Comparison of ENCODE assay signal across 18 cellular contexts in genomic region chr19:33998302-33998701, GRCh38.
DNase-seq lines count a peak whose midpoint lies in the region; ATAC-seq and TF ChIP-seq lines count a peak whose summit lies in the region.
"Had no signal": no experiment of that assay in that cellular context is flagged by ENCODE, and none has a peak within 500 bp of the region (broad histone marks: within the 10 kb centered on the region; RNA-seq: fewer than 3 reads in every experiment).

No MANE protein-coding gene starts in this region.

- intact Hi-C loops in Panc1 (cut with micrococcal nuclease; ENCODE audit: unreplicated experiment), result loop anchor here (5.0 kb wide), 2 partner anchors 99 to 221 kb away; no protein-coding TSS in a partner anchor

- BruUV-seq in Panc1 (replicated peaks; lab: Mats Ljungman, UMichigan), result no TSS peak

- no peak overlapping the region for H3K27ac Mint-ChIP-seq in activated naive CD4-positive, alpha-beta T cell treated with anti-CD3 and anti-CD28 coated beads, Interleukin-2, amount 10 ng/mL, durations not matched to agents 7 days and 5 days

- H3K36me3 Mint-ChIP-seq in activated naive CD4-positive, alpha-beta T cell treated with anti-CD3 and anti-CD28 coated beads, Interleukin-2, amount 10 ng/mL, durations not matched to agents 7 days and 5 days, result no peaks in the 10 kb centered on the region

- peak overlapping the region; percentile 19; the same call in 1 of the 2 replicates for H3K4me3 ChIP-seq in BE2C (ENCODE audit: low read depth, low read length)
- no peak overlapping the region for H3K4me3 ChIP-seq in H7 (ENCODE audit: insufficient read depth, low read depth, low read length)
- no peak overlapping the region for H3K4me3 ChIP-seq in Panc1 (ENCODE audit: low read depth in 2 of 2, low read length in 2 of 2)
- H3K4me3 ChIP-seq: BLaER1 treated with 17β-estradiol and CSF1 and Interleukin-3, amounts not matched to agents 10 nM and 100 nM had no signal

- no peaks in the 10 kb centered on the region for H3K27me3 Mint-ChIP-seq in activated naive CD4-positive, alpha-beta T cell treated with anti-CD3 and anti-CD28 coated beads, Interleukin-2, amount 10 ng/mL, durations not matched to agents 7 days and 5 days

- CTCF ChIA-PET in Panc1 (lab: Charles Lee), result interaction anchor here (0.5 to 2.2 kb wide), 12 partner anchors 43 to 322 kb away, joined by 3 to 23 read pairs (median 4); partner anchors contain the start of gene KCTD15
- CTCF ChIA-PET in activated naive CD4-positive, alpha-beta T cell treated with anti-CD3 and anti-CD28 coated beads, Interleukin-2, amount 10 ng/mL, durations not matched to agents 7 days and 5 days (lab: Charles Lee), result interaction anchor here (0.6 to 2.3 kb wide), 14 partner anchors 10 to 1591 kb away, joined by 3 to 23 read pairs (median 4); no protein-coding TSS in a partner anchor

- no peak overlapping the region for H3K27ac ChIP-seq in Panc1 (ENCODE audit: low read length)
- H3K27ac ChIP-seq: BLaER1 treated with 17β-estradiol and CSF1 and Interleukin-3, amounts not matched to agents 10 nM and 100 nM; RWPE1 had no signal

- in situ Hi-C loops in Panc1 (cut with HindIII; ENCODE audit: low pct_unique_long_range_greater_than_20kb, low sequenced_read_pairs), result no loop called here
- in situ Hi-C loops in GM13976 (cut with MboI; ENCODE audit: low sequenced_read_pairs, unreplicated experiment), result no loop called here

- H3K4me3 Mint-ChIP-seq in activated naive CD4-positive, alpha-beta T cell treated with anti-CD3 and anti-CD28 coated beads, Interleukin-2, amount 10 ng/mL, durations not matched to agents 7 days and 5 days, result no peak overlapping the region

- no peak; the same call in 1 of the 2 replicates for TF ChIP-seq CTCF in BE2C (IDR thresholded peaks at IDR 0.05; ENCODE audit: low read depth, low read length)
- TF ChIP-seq CTCF in Panc1 (IDR thresholded peaks at IDR 0.05), result no peak; the same call in 1 of the 2 replicates
- no peak for TF ChIP-seq CTCF in GM13976 (IDR thresholded peaks at IDR 0.05; ENCODE audit: borderline replicate concordance, control extremely low read depth, extremely low read depth, insufficient read depth, missing control alignments)

- H3K4me1 Mint-ChIP-seq in activated naive CD4-positive, alpha-beta T cell treated with anti-CD3 and anti-CD28 coated beads, Interleukin-2, amount 10 ng/mL, durations not matched to agents 7 days and 5 days, result no peaks in the 10 kb centered on the region

- H3K27me3 ChIP-seq in BE2C, result peaks cover 6% of the 10 kb centered on the region
- no peaks in the 10 kb centered on the region for H3K27me3 ChIP-seq in H7 (ENCODE audit: control insufficient read depth, insufficient read depth, low read length)
- H3K27me3 ChIP-seq in Panc1 (ENCODE audit: control insufficient read depth, insufficient read depth, low read length), result peaks cover 13% of the 10 kb centered on the region
- H3K27me3 ChIP-seq: BLaER1 treated with 17β-estradiol and CSF1 and Interleukin-3, amounts not matched to agents 10 nM and 100 nM had no signal

- no peaks in the 10 kb centered on the region for H3K9me3 ChIP-seq in BE2C
- no peaks in the 10 kb centered on the region for H3K9me3 ChIP-seq in Panc1 (ENCODE audit: control insufficient read depth, insufficient read depth, low read depth, low read length)

- ATAC-seq in Panc1, result peak; percentile 83
- ATAC-seq: HepG2 had no signal

- H3K4me1 ChIP-seq in BE2C (no peaks in the 10 kb centered on the region), Panc1 (ENCODE audit: control insufficient read depth, insufficient read depth, low read length) (peaks cover 6% of the 10 kb centered on the region)

- peak; percentile 15 for DNase-seq in BE2C
- peak; percentile 17 for DNase-seq in H7
- DNase-seq in Panc1 (ENCODE audit: low read depth, low spot score), result no peak
- peak; percentile 8 for DNase-seq in superior temporal gyrus (ENCODE audit: extremely low spot score)
- DNase-seq in activated naive CD4-positive, alpha-beta T cell treated with anti-CD3 and anti-CD28 coated beads, Interleukin-2, amount 10 ng/mL, durations not matched to agents 7 days and 5 days, result no peak
- no peak for DNase-seq in CD1c-positive myeloid dendritic cell (ENCODE audit: extremely low spot score)
- no peak for DNase-seq in GM13976 (ENCODE audit: low spot score)
- DNase-seq: DMS 273 treated with DMSO at 0.1 percent for 48 hours, GOT3, KG1, NCI-H1048, NCI-H1436 treated with DMSO at 0.1 percent for 48 hours, NCI-H2029 treated with DMSO at 0.1 percent for 48 hours, NCI-H82, T-helper 2 cell had no signal

- H3K36me3 ChIP-seq in BE2C (no peaks in the 10 kb centered on the region), H7 (replicated peaks; ENCODE audit: control insufficient read depth, insufficient read depth, low read length) (no peaks in the 10 kb centered on the region), Panc1 (ENCODE audit: control insufficient read depth, insufficient read depth, low read length) (no peaks in the 10 kb centered on the region)
- H3K36me3 ChIP-seq: BLaER1 treated with 17β-estradiol and CSF1 and Interleukin-3, amounts not matched to agents 10 nM and 100 nM had no signal

- POLR2A ChIA-PET in Panc1 (lab: Charles Lee), result interaction anchor here (1.0 kb wide), 1 partner anchor 129 kb away, joined by 3 read pairs; no protein-coding TSS in a partner anchor

- peaks cover under 1% of the 10 kb centered on the region for H3K9me3 Mint-ChIP-seq in activated naive CD4-positive, alpha-beta T cell treated with anti-CD3 and anti-CD28 coated beads, Interleukin-2, amount 10 ng/mL, durations not matched to agents 7 days and 5 days

Comparison
In these comparisons a context has a peak if more than half of its experiments do, and no peak if none do; other contexts are left out.
1. DNase-seq: peak in BE2C (single experiment), H7 (single experiment) and superior temporal gyrus (single experiment); none in Panc1 (single experiment), activated naive CD4-positive, alpha-beta T cell treated with anti-CD3 and anti-CD28 coated beads, Interleukin-2, amount 10 ng/mL, durations not matched to agents 7 days and 5 days (single experiment), CD1c-positive myeloid dendritic cell (single experiment) and GM13976 (single experiment).